ENCODE assay signal across 8 cellular contexts in genomic region chr2:8488001-8488738, GRCh38.
DNase-seq lines count a peak whose midpoint lies in the region; ATAC-seq and TF ChIP-seq lines count a peak whose summit lies in the region.

No MANE protein-coding gene starts in this region.

- ATAC-seq in GM18520 (IDR thresholded peaks at IDR 0.05; ENCODE audit: unreplicated experiment) (peak; percentile 84), HG02852 (IDR thresholded peaks at IDR 0.05; ENCODE audit: unreplicated experiment) (peak; percentile 90), WTC11 (no peak)

- no peak overlapping the region for H3K4me3 Mint-ChIP-seq in WTC11

- TF ChIP-seq CTCF in ascending aorta (IDR thresholded peaks at IDR 0.05) (no peak), WTC11 (IDR thresholded peaks at IDR 0.05) (no peak)

- no peaks in the 10 kb centered on the region for H3K9me3 Mint-ChIP-seq in WTC11

- peaks cover 13% of the 10 kb centered on the region for H3K4me1 Mint-ChIP-seq in WTC11

- H3K36me3 ChIP-seq in ascending aorta = no peaks in the 10 kb centered on the region

- peak; percentile 62 to 65 for DNase-seq in activated CD4-positive, alpha-beta T cell treated with anti-CD3 and anti-CD28 coated beads for 4 hours
- peak; percentile 55 for DNase-seq in effector CD4-positive, alpha-beta T cell
- peak; percentile 78 for DNase-seq in stimulated activated CD4-positive, alpha-beta T cell treated with anti-CD3 and anti-CD28 coated beads, Interleukin-4, amount 100 ng/mL, for 24 hours
- no peak for DNase-seq in posterior vena cava (ENCODE audit: low spot score)
- no peak for DNase-seq in ascending aorta (ENCODE audit: low spot score in 2 of 2)
- DNase-seq in WTC11 (ENCODE audit: low spot score) = no peak

- intact Hi-C loops in posterior vena cava (cut with DNase I) = no loop called here
- intact Hi-C loops in ascending aorta (cut with DNase I) = no loop called here

- H3K27me3 Mint-ChIP-seq in WTC11 (ENCODE audit: low read depth) = no peaks in the 10 kb centered on the region

- POLR2A ChIA-PET in WTC11 (lab: Charles Lee) = interaction anchor here (0.6 kb wide), 1 partner anchor 208 kb away, joined by 3 read pairs; no protein-coding TSS in a partner anchor

- peaks cover 0 to 4% of the 10 kb centered on the region in 2 donors for H3K4me1 ChIP-seq in ascending aorta

- no peak overlapping the region for H3K4me3 ChIP-seq in ascending aorta

- H3K27me3 ChIP-seq in ascending aorta = no peaks in the 10 kb centered on the region

- no peak overlapping the region for H3K27ac ChIP-seq in ascending aorta

- CTCF ChIA-PET in WTC11 (lab: Charles Lee) = no interaction called here

- no peak overlapping the region for H3K27ac Mint-ChIP-seq in WTC11

- no peaks in the 10 kb centered on the region for H3K9me3 ChIP-seq in ascending aorta

- no peaks in the 10 kb centered on the region for H3K36me3 Mint-ChIP-seq in WTC11

TF ChIP-seq in WTC11, 78 proteins besides CTCF, POLR2A, EP300 and RAD21:
- no peak for TF ChIP-seq ZNF423 (CRISPR knock-in tag; IDR thresholded peaks at IDR 0.05)
- no peak for TF ChIP-seq RORB (CRISPR knock-in tag; IDR thresholded peaks at IDR 0.05)
- no peak for TF ChIP-seq ZNF232 (CRISPR knock-in tag; IDR thresholded peaks at IDR 0.05)
- TF ChIP-seq ZNF219 (CRISPR knock-in tag; IDR thresholded peaks at IDR 0.05; ENCODE audit: borderline replicate concordance) = no peak
- TF ChIP-seq STAT6 (CRISPR knock-in tag; conservative IDR thresholded peaks at IDR 0.05; ENCODE audit: low read depth) = no peak
- no peak for TF ChIP-seq TCF7 (CRISPR knock-in tag; IDR thresholded peaks at IDR 0.05; ENCODE audit: low read depth)
TF ChIP-seq in WTC11: peak in this region for 0.

Comparison
In these comparisons a context has a peak if more than half of its experiments do, and no peak if none do; other contexts are left out.
1. DNase-seq: peak in activated CD4-positive, alpha-beta T cell treated with anti-CD3 and anti-CD28 coated beads for 4 hours (2 of 2), effector CD4-positive, alpha-beta T cell (single experiment) and stimulated activated CD4-positive, alpha-beta T cell treated with anti-CD3 and anti-CD28 coated beads, Interleukin-4, amount 100 ng/mL, for 24 hours (single experiment); none in posterior vena cava (single experiment), ascending aorta (0 of 2) and WTC11 (single experiment).